Comparison of ENCODE assay signal across 17 cellular contexts in genomic region chr15:56492786-56493555, GRCh38. TPM values are rescaled to one million over a fixed set of nuclear protein-coding genes. Genes with fewer than 3 reads are reported as not detected.
"Had no signal": no experiment of that assay in that cellular context is flagged by ENCODE, and none has a peak within 500 bp of the region (broad histone marks: within the 10 kb centered on the region; RNA-seq: fewer than 3 reads in every experiment).

No MANE protein-coding gene starts in this region.

- H3K9me3 ChIP-seq: lower lobe of right lung, prostate gland had no signal

- H3K36me3 ChIP-seq: lower lobe of right lung, prostate gland had no signal

- H3K27ac ChIP-seq: epithelial cell of prostate, lower lobe of right lung, prostate gland, VCaP had no signal

- H3K4me3 Mint-ChIP-seq: activated T-helper 17 cell treated with anti-CD3 and anti-CD28 coated beads, Interleukin-2, amount 50 U/mL, for 72 hours; mesothelial cell of epicardium; nephron progenitor cell had no signal

- ATAC-seq: activated T-helper 17 cell treated with anti-CD3 and anti-CD28 coated beads, Interleukin-2, amount 50 U/mL, for 72 hours; lower lobe of right lung; right cardiac atrium had no signal

- H3K4me1 Mint-ChIP-seq: mesothelial cell of epicardium had no signal

- H3K4me3 ChIP-seq: lower lobe of right lung, prostate gland had no signal

- H3K9me3 Mint-ChIP-seq: activated T-helper 17 cell treated with anti-CD3 and anti-CD28 coated beads, Interleukin-2, amount 50 U/mL, for 72 hours; mesothelial cell of epicardium had no signal

- H3K36me3 Mint-ChIP-seq: mesothelial cell of epicardium had no signal

- DNase-seq: activated CD4-positive, alpha-beta T cell treated with anti-CD3 and anti-CD28 coated beads for 1 hour; activated CD8-positive, alpha-beta memory T cell treated with anti-CD3 and anti-CD28 coated beads for 24 hours; activated naive CD4-positive, alpha-beta T cell treated with Interleukin-2 at 50 U/mL for 16 hours; activated T-cell treated with anti-CD3 and anti-CD28 coated beads for 4 hours; foreskin melanocyte; lower lobe of right lung; nephron progenitor cell; right cardiac atrium; small intestine; stimulated activated CD4-positive, alpha-beta T cell treated with anti-CD3 and anti-CD28 coated beads, Interleukin-4, amount 100 ng/mL, for 24 hours; stimulated activated naive CD4-positive, alpha-beta T cell treated with Interleukin-2 at 50 U/mL for 16 hours; trophoblast cell had no signal

- H3K4me1 ChIP-seq: lower lobe of right lung, prostate gland had no signal

- H3K27ac Mint-ChIP-seq: activated T-helper 17 cell treated with anti-CD3 and anti-CD28 coated beads, Interleukin-2, amount 50 U/mL, for 72 hours; mesothelial cell of epicardium; nephron progenitor cell had no signal

RNA-seq across cellular contexts. Expression of gene MNS1, which starts 28.0 kb away (rescaled TPM):
- total RNA-seq: activated T-helper 17 cell treated with anti-CD3 and anti-CD28 coated beads, Interleukin-2, amount 50 U/mL, for 72 hours had no signal
